In the genomic region with DNA sequence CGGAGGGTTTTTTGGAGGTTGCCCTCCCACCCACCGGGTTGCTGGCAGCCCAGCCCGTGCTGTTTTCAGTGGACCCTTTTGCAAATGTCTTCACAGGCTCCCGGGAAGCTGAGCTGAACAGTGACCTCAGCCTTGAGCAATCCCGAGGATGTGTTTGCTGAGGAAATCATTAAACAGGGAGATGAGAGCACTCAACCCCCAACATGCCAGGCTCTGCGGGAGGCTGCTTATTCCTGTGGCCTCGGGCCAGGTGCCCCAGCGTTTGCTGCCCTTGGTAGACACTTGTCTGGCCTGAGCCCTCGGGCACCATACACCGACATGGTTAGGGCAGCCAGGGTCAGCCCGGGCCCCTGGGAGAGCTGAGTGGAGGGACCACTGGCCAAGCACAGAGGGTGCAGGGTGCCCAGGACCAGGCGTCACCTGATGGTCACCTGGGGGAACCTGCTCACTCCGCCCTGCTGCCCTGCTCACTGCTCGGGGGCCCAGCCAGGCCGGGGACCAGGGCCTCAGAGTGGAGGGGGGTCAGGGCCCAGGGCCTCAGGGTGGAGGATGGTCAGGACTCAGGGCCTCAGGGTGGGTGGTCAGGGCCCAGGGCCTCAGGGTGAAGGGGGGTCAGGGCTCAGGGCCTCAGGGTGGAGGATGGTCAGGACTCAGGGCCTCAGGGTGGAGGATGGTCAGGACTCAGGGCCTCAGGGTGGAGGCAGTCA, we compare ENCODE assay signal across 1 cellular context.
TF ChIP-seq lines count a peak whose summit lies in the region.

No MANE protein-coding gene starts in this region.

TF ChIP-seq in H1, 55 proteins besides CTCF, POLR2A, EP300 and RAD21:
- TF ChIP-seq CTBP2 (IDR thresholded peaks at IDR 0.05; ENCODE audit: borderline replicate concordance, insufficient read depth, insufficient read length, low read length) (no peak), JUND (IDR thresholded peaks at IDR 0.05; ENCODE audit: low read length) (peak; percentile 46; the same call in 1 of the 2 replicates)
